Comparison of ENCODE assay signal across 32 cellular contexts in genomic region chr17:70054961-70055360, GRCh38. TPM values are rescaled to one million over a fixed set of nuclear protein-coding genes. Genes with fewer than 3 reads are reported as not detected.
"Had no signal": no experiment of that assay in that cellular context is flagged by ENCODE, and none has a peak within 500 bp of the region (broad histone marks: within the 10 kb centered on the region; RNA-seq: fewer than 3 reads in every experiment).

No MANE protein-coding gene starts in this region.

- H3K27ac ChIP-seq: colonic mucosa, dorsolateral prefrontal cortex, esophagus squamous epithelium, heart left ventricle, left ventricle myocardium inferior, sigmoid colon had no signal

- ATAC-seq: activated CD4-positive, alpha-beta T cell treated with anti-CD3 and anti-CD28 coated beads for 36 hours; effector memory CD8-positive, alpha-beta T cell; gastroesophageal sphincter; heart left ventricle; natural killer cell treated with Interleukin-12 subunit alpha and Interleukin-12 subunit beta and Interleukin-15 and Interleukin-18, amount 100 ng/mL, for 72 hours; stimulated activated naive B cell treated with anti-CD40 and anti-IgM and Interleukin-4, amounts not matched to agents 10 μg/mL and 1 μg/mL and 100 μg/mL, for 72 hours had no signal

- H3K27me3 ChIP-seq: colonic mucosa, dorsolateral prefrontal cortex, esophagus squamous epithelium, gastroesophageal sphincter, heart left ventricle, sigmoid colon, testis had no signal

- H3K4me1 ChIP-seq: colonic mucosa, sigmoid colon had no signal

- H3K4me3 ChIP-seq: colonic mucosa, dorsolateral prefrontal cortex, esophagus squamous epithelium, gastroesophageal sphincter, left ventricle myocardium inferior, sigmoid colon, smooth muscle cell, testis had no signal

- FAIRE-seq: bronchial epithelial cell, kidney had no signal

- DNase-seq: activated B cell treated with CpG ODN at 0.5 μM for 24 hours; activated CD4-positive, alpha-beta T cell treated with anti-CD3 and anti-CD28 coated beads for 36 hours; activated CD4-positive, alpha-beta T cell treated with anti-CD3 and anti-CD28 coated beads, Interleukin-2, amount 50 U/mL, for 4 hours; activated CD8-positive, alpha-beta memory T cell treated with anti-CD3 and anti-CD28 coated beads, Interleukin-2, amount 50 U/mL, for 48 hours; activated effector memory CD4-positive, alpha-beta T cell treated with Interleukin-2 at 50 U/mL for 16 hours; activated naive CD4-positive, alpha-beta T cell treated with anti-CD3 and anti-CD28 coated beads for 36 hours; activated naive CD8-positive, alpha-beta T cell treated with anti-CD3 and anti-CD28 coated beads, Interleukin-2, amount 10 ng/mL, durations not matched to agents 7 days and 5 days; activated T-cell treated with anti-CD3 and anti-CD28 coated beads, Interleukin-2, amount 50 U/mL, for 48 hours; amniotic stem cell; colonic mucosa; dorsolateral prefrontal cortex; effector memory CD8-positive, alpha-beta T cell; esophagus squamous epithelium; heart left ventricle; kidney; left ventricle myocardium inferior; midbrain; occipital lobe; retina; sigmoid colon; stimulated activated CD4-positive, alpha-beta T cell treated with anti-CD3 and anti-CD28 coated beads, Interleukin-15, amount 100 ng/mL, for 24 hours; stimulated activated CD4-positive, alpha-beta T cell treated with anti-CD3 and anti-CD28 coated beads, Interleukin-2, amount 100 ng/mL, for 48 hours; stimulated activated CD8-positive, alpha-beta memory T cell treated with anti-CD3 and anti-CD28 coated beads, Interleukin-4, amount 100 ng/mL, for 48 hours; stimulated activated naive B cell treated with anti-CD40 and anti-IgM and Interleukin-4, amounts not matched to agents 10 μg/mL and 1 μg/mL and 100 μg/mL, for 72 hours; T1000; testis had no signal

- H3K9me3 ChIP-seq: colonic mucosa, esophagus squamous epithelium, gastroesophageal sphincter, heart left ventricle, left ventricle myocardium inferior, sigmoid colon, testis had no signal

- H3K36me3 ChIP-seq: colonic mucosa, esophagus squamous epithelium, gastroesophageal sphincter, heart left ventricle, left ventricle myocardium inferior, sigmoid colon had no signal

RNA-seq across cellular contexts. Expression of gene KCNJ16, which starts 20.1 kb away (rescaled TPM):
- total RNA-seq: activated B cell treated with CpG ODN at 0.5 μM for 24 hours; activated CD4-positive, alpha-beta T cell treated with anti-CD3 and anti-CD28 coated beads for 36 hours; activated CD8-positive, alpha-beta memory T cell treated with anti-CD3 and anti-CD28 coated beads for 36 hours; activated naive CD4-positive, alpha-beta T cell treated with anti-CD3 and anti-CD28 coated beads for 36 hours; activated naive CD8-positive, alpha-beta T cell treated with anti-CD3 and anti-CD28 coated beads, Interleukin-2, amount 10 ng/mL, durations not matched to agents 7 days and 5 days; bronchial epithelial cell; left ventricle myocardium inferior; lung microvascular endothelial cell; natural killer cell treated with Interleukin-12 subunit alpha and Interleukin-12 subunit beta and Interleukin-15 and Interleukin-18, amount 100 ng/mL, for 72 hours; smooth muscle cell had no signal
